Comparison of ENCODE assay signal across 20 cellular contexts in the genomic region with DNA sequence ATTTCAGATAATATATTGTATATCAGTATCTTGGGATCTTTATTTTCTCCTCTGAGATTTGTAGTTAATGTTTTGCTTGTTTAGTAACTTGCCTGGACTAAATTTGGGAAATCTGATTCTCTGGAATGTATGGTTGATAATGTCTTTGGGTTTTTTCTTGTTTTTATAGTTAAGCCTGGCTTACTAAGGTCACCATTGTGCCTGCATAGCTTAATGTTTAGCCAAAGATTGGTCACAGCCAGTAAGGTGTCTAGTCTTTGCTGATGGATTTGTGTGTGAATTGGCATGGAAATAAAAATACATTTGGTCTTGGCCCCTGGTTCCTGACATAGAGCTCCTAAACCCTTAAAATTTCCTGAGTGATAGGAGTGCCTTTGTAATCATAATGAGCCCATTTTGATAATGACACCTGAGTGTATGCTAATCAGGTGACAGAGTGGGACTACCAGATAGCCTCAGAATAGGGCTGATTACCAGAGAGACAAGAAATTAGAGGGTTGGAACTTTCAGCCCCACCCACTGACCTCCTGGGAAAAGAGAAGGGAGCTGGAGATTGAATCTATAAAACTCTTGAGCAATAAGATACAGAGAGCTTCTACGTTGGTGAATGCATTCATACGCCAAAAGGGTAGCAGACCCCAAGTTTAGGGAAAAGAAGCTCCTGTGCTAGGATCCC. TPM values are rescaled to one million over a fixed set of nuclear protein-coding genes. Genes with fewer than 3 reads are reported as not detected.
DNase-seq lines count a peak whose midpoint lies in the region; ATAC-seq, FAIRE-seq and TF ChIP-seq lines count a peak whose summit lies in the region.
"Had no signal": no experiment of that assay in that cellular context is flagged by ENCODE, and none has a peak within 500 bp of the region (broad histone marks: within the 10 kb centered on the region; RNA-seq: fewer than 3 reads in every experiment).

No MANE protein-coding gene starts in this region.

- H3K36me3 ChIP-seq in gastrocnemius medialis = no peaks in the 10 kb centered on the region

- H3K36me3 Mint-ChIP-seq in activated T-cell treated with anti-CD3 and anti-CD28 coated beads, Interleukin-2, amount 50 U/mL, for 72 hours (ENCODE audit: insufficient read depth in 2 of 2) = peaks cover 4 to 25% of the 10 kb centered on the region in 2 donors
- H3K36me3 Mint-ChIP-seq in stimulated activated naive B cell treated with anti-CD40 and anti-IgM and Interleukin-4, amounts not matched to agents 10 μg/mL and 1 μg/mL and 100 μg/mL, for 72 hours = peaks cover 25 to 39% of the 10 kb centered on the region in 2 donors

- ATAC-seq in activated T-cell treated with anti-CD3 and anti-CD28 coated beads, Interleukin-2, amount 50 U/mL, for 72 hours (replicated peaks in 1 of 2) = no peak
- no peak for ATAC-seq in stimulated activated naive B cell treated with anti-CD40 and anti-IgM and Interleukin-4, amounts not matched to agents 10 μg/mL and 1 μg/mL and 100 μg/mL, for 72 hours (replicated peaks)
- no peak for ATAC-seq in SK-N-SH treated with all-trans-retinoic acid at 6 μM for 48 hours
- ATAC-seq in gastrocnemius medialis = no peak
- ATAC-seq: A549, HepG2 had no signal

- in situ Hi-C loops in gastrocnemius medialis (cut with MboI; ENCODE audit: low sequenced_read_pairs in 4 of 4) = no loop called here

- intact Hi-C loops in gastrocnemius medialis (cut with DNase I; ENCODE audit: low total_unique reads) = no loop called here

- no peaks in the 10 kb centered on the region for H3K27me3 ChIP-seq in gastrocnemius medialis

- FAIRE-seq in RCC 7860 (lab: Jason Lieb, UNC) = peak; percentile 99
- FAIRE-seq: A549, GM12892, HepG2 had no signal

- no peak for TF ChIP-seq POLR2A in gastrocnemius medialis (IDR thresholded peaks at IDR 0.05)

- no peak overlapping the region for H3K4me3 ChIP-seq in gastrocnemius medialis
- H3K4me3 ChIP-seq: A549 had no signal

- no peaks in the 10 kb centered on the region for H3K4me1 Mint-ChIP-seq in activated T-cell treated with anti-CD3 and anti-CD28 coated beads, Interleukin-2, amount 50 U/mL, for 72 hours (ENCODE audit: low read depth)
- H3K4me1 Mint-ChIP-seq in stimulated activated naive B cell treated with anti-CD40 and anti-IgM and Interleukin-4, amounts not matched to agents 10 μg/mL and 1 μg/mL and 100 μg/mL, for 72 hours = no peaks in the 10 kb centered on the region

- H3K4me1 ChIP-seq in gastrocnemius medialis = no peaks in the 10 kb centered on the region

- H3K27ac Mint-ChIP-seq in activated T-cell treated with anti-CD3 and anti-CD28 coated beads, Interleukin-2, amount 50 U/mL, for 72 hours = peak overlapping the region; percentile 24
- H3K27ac Mint-ChIP-seq in stimulated activated naive B cell treated with anti-CD40 and anti-IgM and Interleukin-4, amounts not matched to agents 10 μg/mL and 1 μg/mL and 100 μg/mL, for 72 hours = peak overlapping the region; percentile 17

- no peaks in the 10 kb centered on the region for H3K27me3 Mint-ChIP-seq in activated T-cell treated with anti-CD3 and anti-CD28 coated beads, Interleukin-2, amount 50 U/mL, for 72 hours (ENCODE audit: low read depth)
- H3K27me3 Mint-ChIP-seq in stimulated activated naive B cell treated with anti-CD40 and anti-IgM and Interleukin-4, amounts not matched to agents 10 μg/mL and 1 μg/mL and 100 μg/mL, for 72 hours = no peaks in the 10 kb centered on the region

- H3K9me3 Mint-ChIP-seq in activated T-cell treated with anti-CD3 and anti-CD28 coated beads, Interleukin-2, amount 50 U/mL, for 72 hours = peaks cover 3 to 9% of the 10 kb centered on the region in 2 donors
- peaks cover 11 to 18% of the 10 kb centered on the region in 2 donors for H3K9me3 Mint-ChIP-seq in stimulated activated naive B cell treated with anti-CD40 and anti-IgM and Interleukin-4, amounts not matched to agents 10 μg/mL and 1 μg/mL and 100 μg/mL, for 72 hours

- no peak overlapping the region for H3K27ac ChIP-seq in gastrocnemius medialis
- H3K27ac ChIP-seq: KMS-11 had no signal

- TF ChIP-seq CTCF in gastrocnemius medialis (IDR thresholded peaks at IDR 0.05 in 4 of 5, conservative IDR thresholded peaks at IDR 0.05 in 1 of 5) = no peak

- H3K4me3 Mint-ChIP-seq in activated T-cell treated with anti-CD3 and anti-CD28 coated beads, Interleukin-2, amount 50 U/mL, for 72 hours = no peak overlapping the region
- no peak overlapping the region for H3K4me3 Mint-ChIP-seq in stimulated activated naive B cell treated with anti-CD40 and anti-IgM and Interleukin-4, amounts not matched to agents 10 μg/mL and 1 μg/mL and 100 μg/mL, for 72 hours

- peaks cover 0 to 3% (median 0%) of the 10 kb centered on the region in 3 donors for H3K9me3 ChIP-seq in gastrocnemius medialis
- H3K9me3 ChIP-seq: A549 had no signal

- no peak for DNase-seq in activated T-cell treated with anti-CD3 and anti-CD28 coated beads, Interleukin-2, amount 50 U/mL, for 72 hours
- no peak for DNase-seq in activated T-cell treated with anti-CD3 and anti-CD28 coated beads, Interleukin-2, amount 50 U/mL, for 1 hour
- DNase-seq in RCC 7860 (ENCODE audit: low spot score) (peak; percentile 85), kidney glomerular epithelial cell (lab: John Stamatoyannopoulos, UW) (peak; percentile 97), gastrocnemius medialis (no peak)
- no peak for DNase-seq in stimulated activated naive B cell treated with anti-CD40 and anti-IgM and Interleukin-4, amounts not matched to agents 10 μg/mL and 1 μg/mL and 100 μg/mL, for 72 hours
- no peak for DNase-seq in activated CD4-positive, alpha-beta T cell treated with anti-CD3 and anti-CD28 coated beads for 48 hours
- DNase-seq: C1 segment of cervical spinal cord, DMS 273 treated with DMSO at 0.1 percent for 48 hours, GOT3, NCI-H1048, NCI-H187 treated with DMSO at 0.1 percent for 48 hours, NCI-H2171 treated with DMSO at 0.1 percent for 48 hours, NCI-H510A treated with DMSO at 0.1 percent for 48 hours, SHP77 treated with DMSO at 0.1 percent for 48 hours had no signal

TF ChIP-seq in SK-N-SH treated with all-trans-retinoic acid at 6 μM for 48 hours, 23 proteins besides CTCF, POLR2A, EP300 and RAD21 (continues in another document):
- TF ChIP-seq TOX (CRISPR knock-in tag; IDR thresholded peaks at IDR 0.05; ENCODE audit: borderline replicate concordance) (no peak), RARB (CRISPR knock-in tag; IDR thresholded peaks at IDR 0.05) (no peak), ZNF8 (CRISPR knock-in tag; IDR thresholded peaks at IDR 0.05) (no peak), ESRRG (CRISPR knock-in tag; IDR thresholded peaks at IDR 0.05) (no peak), PPARA (CRISPR knock-in tag; IDR thresholded peaks at IDR 0.05; ENCODE audit: borderline replicate concordance) (no peak), ZFP30 (CRISPR knock-in tag; IDR thresholded peaks at IDR 0.05) (no peak), ZFP3 (CRISPR knock-in tag; IDR thresholded peaks at IDR 0.05) (no peak), TCF4 (CRISPR knock-in tag; IDR thresholded peaks at IDR 0.05; ENCODE audit: borderline replicate concordance) (no peak), OSR1 (CRISPR knock-in tag; IDR thresholded peaks at IDR 0.05) (no peak), CSDC2 (CRISPR knock-in tag; IDR thresholded peaks at IDR 0.05) (no peak), ISL1 (CRISPR knock-in tag; IDR thresholded peaks at IDR 0.05) (no peak), GLIS3 (CRISPR knock-in tag; IDR thresholded peaks at IDR 0.05) (no peak)
- TF ChIP-seq, protein P1, sequence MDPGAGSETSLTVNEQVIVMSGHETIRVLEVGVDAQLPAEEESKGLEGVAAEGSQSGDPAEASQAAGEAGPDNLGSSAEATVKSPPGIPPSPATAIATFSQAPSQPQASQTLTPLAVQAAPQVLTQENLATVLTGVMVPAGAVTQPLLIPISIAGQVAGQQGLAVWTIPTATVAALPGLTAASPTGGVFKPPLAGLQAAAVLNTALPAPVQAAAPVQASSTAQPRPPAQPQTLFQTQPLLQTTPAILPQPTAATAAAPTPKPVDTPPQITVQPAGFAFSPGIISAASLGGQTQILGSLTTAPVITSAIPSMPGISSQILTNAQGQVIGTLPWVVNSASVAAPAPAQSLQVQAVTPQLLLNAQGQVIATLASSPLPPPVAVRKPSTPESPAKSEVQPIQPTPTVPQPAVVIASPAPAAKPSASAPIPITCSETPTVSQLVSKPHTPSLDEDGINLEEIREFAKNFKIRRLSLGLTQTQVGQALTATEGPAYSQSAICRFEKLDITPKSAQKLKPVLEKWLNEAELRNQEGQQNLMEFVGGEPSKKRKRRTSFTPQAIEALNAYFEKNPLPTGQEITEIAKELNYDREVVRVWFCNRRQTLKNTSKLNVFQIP (CRISPR knock-in tag; IDR thresholded peaks at IDR 0.05; ENCODE audit: borderline replicate concordance, low read depth) = no peak
- TF ChIP-seq, protein P2, sequence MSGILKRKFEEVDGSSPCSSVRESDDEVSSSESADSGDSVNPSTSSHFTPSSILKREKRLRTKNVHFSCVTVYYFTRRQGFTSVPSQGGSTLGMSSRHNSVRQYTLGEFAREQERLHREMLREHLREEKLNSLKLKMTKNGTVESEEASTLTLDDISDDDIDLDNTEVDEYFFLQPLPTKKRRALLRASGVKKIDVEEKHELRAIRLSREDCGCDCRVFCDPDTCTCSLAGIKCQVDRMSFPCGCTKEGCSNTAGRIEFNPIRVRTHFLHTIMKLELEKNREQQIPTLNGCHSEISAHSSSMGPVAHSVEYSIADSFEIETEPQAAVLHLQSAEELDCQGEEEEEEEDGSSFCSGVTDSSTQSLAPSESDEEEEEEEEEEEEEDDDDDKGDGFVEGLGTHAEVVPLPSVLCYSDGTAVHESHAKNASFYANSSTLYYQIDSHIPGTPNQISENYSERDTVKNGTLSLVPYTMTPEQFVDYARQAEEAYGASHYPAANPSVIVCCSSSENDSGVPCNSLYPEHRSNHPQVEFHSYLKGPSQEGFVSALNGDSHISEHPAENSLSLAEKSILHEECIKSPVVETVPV (CRISPR knock-in tag; IDR thresholded peaks at IDR 0.05) = no peak
- TF ChIP-seq, protein P3, sequence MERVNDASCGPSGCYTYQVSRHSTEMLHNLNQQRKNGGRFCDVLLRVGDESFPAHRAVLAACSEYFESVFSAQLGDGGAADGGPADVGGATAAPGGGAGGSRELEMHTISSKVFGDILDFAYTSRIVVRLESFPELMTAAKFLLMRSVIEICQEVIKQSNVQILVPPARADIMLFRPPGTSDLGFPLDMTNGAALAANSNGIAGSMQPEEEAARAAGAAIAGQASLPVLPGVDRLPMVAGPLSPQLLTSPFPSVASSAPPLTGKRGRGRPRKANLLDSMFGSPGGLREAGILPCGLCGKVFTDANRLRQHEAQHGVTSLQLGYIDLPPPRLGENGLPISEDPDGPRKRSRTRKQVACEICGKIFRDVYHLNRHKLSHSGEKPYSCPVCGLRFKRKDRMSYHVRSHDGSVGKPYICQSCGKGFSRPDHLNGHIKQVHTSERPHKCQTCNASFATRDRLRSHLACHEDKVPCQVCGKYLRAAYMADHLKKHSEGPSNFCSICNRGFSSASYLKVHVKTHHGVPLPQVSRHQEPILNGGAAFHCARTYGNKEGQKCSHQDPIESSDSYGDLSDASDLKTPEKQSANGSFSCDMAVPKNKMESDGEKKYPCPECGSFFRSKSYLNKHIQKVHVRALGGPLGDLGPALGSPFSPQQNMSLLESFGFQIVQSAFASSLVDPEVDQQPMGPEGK (CRISPR knock-in tag; IDR thresholded peaks at IDR 0.05; ENCODE audit: borderline replicate concordance) = no peak

RNA-seq across cellular contexts. Expression of a gene that starts 47.9 kb away (rescaled TPM):
- total RNA-seq in activated T-cell treated with anti-CD3 and anti-CD28 coated beads, Interleukin-2, amount 50 U/mL, for 72 hours = 10 to 100 TPM; 56.5 to 59.6 TPM
- not detected for total RNA-seq in gastrocnemius medialis

Comparison
In these comparisons a context has a peak if more than half of its experiments do, and no peak if none do; other contexts are left out.
1. DNase-seq: peak in RCC 7860 (single experiment) and kidney glomerular epithelial cell (single experiment); none in activated T-cell treated with anti-CD3 and anti-CD28 coated beads, Interleukin-2, amount 50 U/mL, for 72 hours (0 of 2), activated T-cell treated with anti-CD3 and anti-CD28 coated beads, Interleukin-2, amount 50 U/mL, for 1 hour (single experiment), stimulated activated naive B cell treated with anti-CD40 and anti-IgM and Interleukin-4, amounts not matched to agents 10 μg/mL and 1 μg/mL and 100 μg/mL, for 72 hours (single experiment), activated CD4-positive, alpha-beta T cell treated with anti-CD3 and anti-CD28 coated beads for 48 hours (single experiment) and gastrocnemius medialis (0 of 2).
2. RNA of a gene that starts 47.9 kb away (total RNA-seq): 56.5 to 59.6 TPM in activated T-cell treated with anti-CD3 and anti-CD28 coated beads, Interleukin-2, amount 50 U/mL, for 72 hours; not detected in gastrocnemius medialis; every median in the first group is over 10 times any median in the second.